Comparison of ENCODE assay signal across 13 cellular contexts in the genomic region with DNA sequence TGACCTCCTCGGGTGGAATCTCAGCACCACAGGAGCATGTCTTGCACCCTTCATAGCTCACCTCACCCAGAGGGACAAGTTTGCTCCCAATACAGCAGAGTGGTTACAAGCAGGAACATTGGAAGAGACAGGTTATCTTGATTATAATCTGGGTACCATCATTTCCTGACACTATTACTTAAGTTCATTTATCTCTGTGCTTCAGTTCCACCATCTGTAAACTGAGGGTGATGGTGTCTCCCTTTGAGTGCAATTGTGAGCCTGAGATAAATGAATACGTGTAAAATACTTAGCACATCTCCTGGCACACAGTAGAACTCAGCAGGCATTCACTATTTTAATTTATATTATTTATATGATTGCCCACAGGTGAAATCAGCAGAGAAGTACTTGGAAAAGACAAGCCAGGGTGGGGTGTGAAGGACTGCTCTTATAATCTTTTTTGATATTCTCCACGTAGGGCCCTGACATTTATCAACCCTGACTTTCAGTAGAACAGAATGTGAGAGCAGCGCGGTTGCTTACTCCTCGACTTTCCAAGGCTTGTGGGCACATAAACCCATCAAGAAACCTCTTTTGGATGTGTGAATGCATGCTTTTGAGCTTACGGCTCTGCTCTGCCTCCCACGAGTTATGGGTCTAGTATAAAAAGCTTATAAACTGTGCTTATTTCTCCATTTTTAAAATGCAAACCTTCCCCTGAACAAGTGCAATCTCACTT. TPM values are rescaled to one million over a fixed set of nuclear protein-coding genes. Genes with fewer than 3 reads are reported as not detected.
A peak's percentile ranks its signal among the peaks of the same experiment; 100 is the strongest.
DNase-seq lines count a peak whose midpoint lies in the region; ATAC-seq and TF ChIP-seq lines count a peak whose summit lies in the region.
"Had no signal": no experiment of that assay in that cellular context is flagged by ENCODE, and none has a peak within 500 bp of the region (broad histone marks: within the 10 kb centered on the region; RNA-seq: fewer than 3 reads in every experiment).

No MANE protein-coding gene starts in this region.

- peaks cover 20% of the 10 kb centered on the region for H3K4me1 ChIP-seq in endodermal cell (ENCODE audit: control insufficient read depth, insufficient read depth, low read length)
- H3K4me1 ChIP-seq: ascending aorta had no signal

- H3K27ac ChIP-seq in endodermal cell (ENCODE audit: low read depth, low read length): no peak overlapping the region
- H3K27ac ChIP-seq: ascending aorta had no signal

- no peak for TF ChIP-seq CTCF in endodermal cell (conservative IDR thresholded peaks at IDR 0.05)

- intact Hi-C loops in Right ventricle myocardium superior (cut with DNase I): no loop called here

- H3K36me3 Mint-ChIP-seq in natural killer cell treated with Interleukin-12 subunit alpha and Interleukin-12 subunit beta and Interleukin-15 and Interleukin-18, amount 100 ng/mL, for 72 hours: peaks cover 38% of the 10 kb centered on the region
- peaks cover 23% of the 10 kb centered on the region for H3K36me3 Mint-ChIP-seq in endodermal cell (ENCODE audit: low read depth)

- peak overlapping the region in 1 of 2 donors; percentile 44 for H3K4me3 Mint-ChIP-seq in stimulated activated naive CD8-positive, alpha-beta T cell treated with anti-CD3 and anti-CD28 coated beads, Interleukin-15, amount 100 ng/mL, for 72 hours
- peak overlapping the region; percentile 69 for H3K4me3 Mint-ChIP-seq in natural killer cell treated with Interleukin-12 subunit alpha and Interleukin-12 subunit beta and Interleukin-15 and Interleukin-18, amount 100 ng/mL, for 72 hours
- H3K4me3 Mint-ChIP-seq in endodermal cell: no peak overlapping the region
- H3K4me3 Mint-ChIP-seq: mesothelial cell of epicardium had no signal

- ATAC-seq in stimulated activated naive CD8-positive, alpha-beta T cell treated with anti-CD3 and anti-CD28 coated beads, Interleukin-15, Interleukin-2, amounts not matched to agents 100 U/mL and 50 U/mL, for 24 hours: peak; percentile 5
- ATAC-seq in stimulated activated naive CD8-positive, alpha-beta T cell treated with anti-CD3 and anti-CD28 coated beads, Interleukin-15, amount 100 ng/mL, for 72 hours: no peak
- ATAC-seq in natural killer cell treated with Interleukin-12 subunit alpha and Interleukin-12 subunit beta and Interleukin-15 and Interleukin-18, amount 100 ng/mL, for 72 hours: no peak
- no peak for ATAC-seq in HG03457 (IDR thresholded peaks at IDR 0.05; ENCODE audit: unreplicated experiment)
- ATAC-seq in GM21381 (IDR thresholded peaks at IDR 0.05; ENCODE audit: unreplicated experiment): no peak
- ATAC-seq in Right ventricle myocardium superior (ENCODE audit: poor library complexity): no peak

- WGBS in endodermal cell (ENCODE audit: insufficient coverage in 1 of 2, insufficient read length in 1 of 2), 2 experiments: 94 to 100% methylated on average over 6 to 8 of the region's 8 CpGs

- H3K9me3 Mint-ChIP-seq in stimulated activated naive CD8-positive, alpha-beta T cell treated with anti-CD3 and anti-CD28 coated beads, Interleukin-15, amount 100 ng/mL, for 72 hours: no peaks in the 10 kb centered on the region
- H3K9me3 Mint-ChIP-seq in natural killer cell treated with Interleukin-12 subunit alpha and Interleukin-12 subunit beta and Interleukin-15 and Interleukin-18, amount 100 ng/mL, for 72 hours: no peaks in the 10 kb centered on the region
- H3K9me3 Mint-ChIP-seq in endodermal cell: no peaks in the 10 kb centered on the region
- H3K9me3 Mint-ChIP-seq: mesothelial cell of epicardium had no signal

- no peak overlapping the region for H3K4me3 ChIP-seq in endodermal cell (ENCODE audit: low read length)
- H3K4me3 ChIP-seq: ascending aorta, heart right ventricle had no signal

- H3K27me3 Mint-ChIP-seq in stimulated activated naive CD8-positive, alpha-beta T cell treated with anti-CD3 and anti-CD28 coated beads, Interleukin-15, amount 100 ng/mL, for 72 hours: no peaks in the 10 kb centered on the region
- no peaks in the 10 kb centered on the region for H3K27me3 Mint-ChIP-seq in natural killer cell treated with Interleukin-12 subunit alpha and Interleukin-12 subunit beta and Interleukin-15 and Interleukin-18, amount 100 ng/mL, for 72 hours
- no peaks in the 10 kb centered on the region for H3K27me3 Mint-ChIP-seq in endodermal cell (ENCODE audit: insufficient read depth)

- no peak overlapping the region for H3K9ac ChIP-seq in endodermal cell (ENCODE audit: extremely low read depth, low read length, poor library complexity, severe bottlenecking)

- H3K27me3 ChIP-seq in endodermal cell (ENCODE audit: control insufficient read depth, insufficient read depth, low read length, poor library complexity, severe bottlenecking): no peaks in the 10 kb centered on the region
- H3K27me3 ChIP-seq: ascending aorta, heart right ventricle had no signal

- peaks cover 54% of the 10 kb centered on the region for H3K4me1 Mint-ChIP-seq in stimulated activated naive CD8-positive, alpha-beta T cell treated with anti-CD3 and anti-CD28 coated beads, Interleukin-15, amount 100 ng/mL, for 72 hours
- peaks cover 58 to 61% of the 10 kb centered on the region in 2 donors for H3K4me1 Mint-ChIP-seq in natural killer cell treated with Interleukin-12 subunit alpha and Interleukin-12 subunit beta and Interleukin-15 and Interleukin-18, amount 100 ng/mL, for 72 hours (ENCODE audit: low read depth in 2 of 2)
- H3K4me1 Mint-ChIP-seq in endodermal cell: peaks cover 25% of the 10 kb centered on the region

- H3K36me3 ChIP-seq in endodermal cell (ENCODE audit: control insufficient read depth, insufficient read depth, low read length): peaks cover 82% of the 10 kb centered on the region

- H3K9me3 ChIP-seq in endodermal cell (ENCODE audit: control insufficient read depth, low read length): no peaks in the 10 kb centered on the region
- H3K9me3 ChIP-seq: ascending aorta, heart right ventricle had no signal

- DNase-seq in stimulated activated naive CD8-positive, alpha-beta T cell treated with anti-CD3 and anti-CD28 coated beads, Interleukin-15, Interleukin-2, amounts not matched to agents 100 U/mL and 50 U/mL, for 24 hours: peak; percentile 35
- no peak for DNase-seq in stimulated activated naive CD8-positive, alpha-beta T cell treated with anti-CD3 and anti-CD28 coated beads, Interleukin-15, amount 100 ng/mL, for 72 hours
- DNase-seq in amniotic epithelial cell (ENCODE audit: low read depth): peak; percentile 97
- DNase-seq in natural killer cell treated with Interleukin-12 subunit alpha and Interleukin-12 subunit beta and Interleukin-15 and Interleukin-18, amount 100 ng/mL, for 72 hours (ENCODE audit: low spot score): no peak
- no peak for DNase-seq in Right ventricle myocardium superior
- DNase-seq in endodermal cell: no peak
- DNase-seq: heart right ventricle, MM.1S, NCI-H774 had no signal

- peak overlapping the region in 1 of 2 donors; percentile 25 for H3K27ac Mint-ChIP-seq in stimulated activated naive CD8-positive, alpha-beta T cell treated with anti-CD3 and anti-CD28 coated beads, Interleukin-15, amount 100 ng/mL, for 72 hours
- H3K27ac Mint-ChIP-seq in natural killer cell treated with Interleukin-12 subunit alpha and Interleukin-12 subunit beta and Interleukin-15 and Interleukin-18, amount 100 ng/mL, for 72 hours: peak overlapping the region; percentile 96 to 98
- H3K27ac Mint-ChIP-seq in endodermal cell: no peak overlapping the region
- H3K27ac Mint-ChIP-seq: mesothelial cell of epicardium had no signal

RNA-seq across cellular contexts. Expression of a gene that starts 34.9 kb away (rescaled TPM):
- total RNA-seq in natural killer cell treated with Interleukin-12 subunit alpha and Interleukin-12 subunit beta and Interleukin-15 and Interleukin-18, amount 100 ng/mL, for 72 hours: 10 to 100 TPM; 43.3 to 85.2 TPM
- total RNA-seq in Right ventricle myocardium superior (4.5 TPM), endodermal cell (10 to 100 TPM in 1 of 2 donors, 1 to 10 TPM in 1; 6.5 to 11.7 TPM)
- polyA plus RNA-seq in endodermal cell (2013, experiment 1 of 2): 4.7 TPM
- 4.2 TPM for polyA plus RNA-seq in endodermal cell (2013, experiment 2 of 2)

Comparison
In these comparisons a context has a peak if more than half of its experiments do, and no peak if none do; other contexts are left out.
1. DNase-seq: peak in stimulated activated naive CD8-positive, alpha-beta T cell treated with anti-CD3 and anti-CD28 coated beads, Interleukin-15, Interleukin-2, amounts not matched to agents 100 U/mL and 50 U/mL, for 24 hours (single experiment) and amniotic epithelial cell (single experiment); none in stimulated activated naive CD8-positive, alpha-beta T cell treated with anti-CD3 and anti-CD28 coated beads, Interleukin-15, amount 100 ng/mL, for 72 hours (0 of 2), natural killer cell treated with Interleukin-12 subunit alpha and Interleukin-12 subunit beta and Interleukin-15 and Interleukin-18, amount 100 ng/mL, for 72 hours (single experiment), Right ventricle myocardium superior (single experiment) and endodermal cell (single experiment).